In the genomic region with DNA sequence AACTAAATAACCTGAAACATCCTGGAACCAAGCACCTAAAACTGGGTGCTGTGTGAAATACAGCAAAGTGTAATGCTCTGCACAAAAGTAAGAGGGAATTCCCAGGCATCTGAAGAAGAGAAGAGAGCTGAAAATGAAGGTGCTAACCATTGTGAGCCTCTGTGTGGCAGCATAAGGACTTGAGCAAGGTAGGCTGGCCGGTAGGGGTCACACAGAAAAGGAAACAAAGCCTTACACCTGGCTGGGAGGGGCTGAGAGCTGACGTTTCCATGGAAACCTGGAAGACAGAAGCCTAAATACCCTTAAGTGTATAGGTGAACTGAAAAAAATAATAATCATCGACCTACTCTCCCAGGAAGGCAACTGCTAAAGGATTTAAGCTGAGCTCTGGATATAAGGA, we compare ENCODE assay signal across 14 cellular contexts. TPM values are rescaled to one million over a fixed set of nuclear protein-coding genes. Genes with fewer than 3 reads are reported as not detected.
DNase-seq lines count a peak whose midpoint lies in the region; ATAC-seq, FAIRE-seq and TF ChIP-seq lines count a peak whose summit lies in the region.
"Had no signal": no experiment of that assay in that cellular context is flagged by ENCODE, and none has a peak within 500 bp of the region (broad histone marks: within the 10 kb centered on the region; RNA-seq: fewer than 3 reads in every experiment).

No MANE protein-coding gene starts in this region.

- no peaks in the 10 kb centered on the region for H3K4me1 ChIP-seq in foreskin keratinocyte
- H3K4me1 ChIP-seq in smooth muscle cell (ENCODE audit: low read depth) = peaks cover 8% of the 10 kb centered on the region
- H3K4me1 ChIP-seq in Peyer's patch = no peaks in the 10 kb centered on the region
- H3K4me1 ChIP-seq: vagina had no signal

- WGBS in smooth muscle cell (ENCODE audit: low lambda C conversion rate) = 49% methylated on average over 3 of the region's 3 CpGs

- H3K9me3 Mint-ChIP-seq in activated T-cell treated with anti-CD3 and anti-CD28 coated beads, Interleukin-2, amount 50 U/mL, for 24 hours = peaks cover 8% of the 10 kb centered on the region

- H3K79me2 ChIP-seq in smooth muscle cell (ENCODE audit: low read depth) = peaks cover 50% of the 10 kb centered on the region

- H3K9ac ChIP-seq in smooth muscle cell (ENCODE audit: low read depth) = no peak overlapping the region

- peaks cover 42% of the 10 kb centered on the region for H4K20me1 ChIP-seq in smooth muscle cell (ENCODE audit: low read depth)

- no peak overlapping the region for H3K4me3 ChIP-seq in smooth muscle cell
- no peak overlapping the region for H3K4me3 ChIP-seq in Peyer's patch
- H3K4me3 ChIP-seq: vagina had no signal

- H3K4me2 ChIP-seq in smooth muscle cell = no peak overlapping the region

- H3K4me1 Mint-ChIP-seq in activated T-cell treated with anti-CD3 and anti-CD28 coated beads, Interleukin-2, amount 50 U/mL, for 24 hours (ENCODE audit: low read depth) = peaks cover 39% of the 10 kb centered on the region

- H3K36me3 Mint-ChIP-seq in activated T-cell treated with anti-CD3 and anti-CD28 coated beads, Interleukin-2, amount 50 U/mL, for 24 hours (ENCODE audit: low read depth) = peaks cover 78% of the 10 kb centered on the region

- FAIRE-seq in urothelium cell line (lab: Jason Lieb, UNC) (no peak), RCC 7860 (lab: Jason Lieb, UNC) (no peak)

- H3K4me3 Mint-ChIP-seq in activated T-cell treated with anti-CD3 and anti-CD28 coated beads, Interleukin-2, amount 50 U/mL, for 24 hours = no peak overlapping the region

- ATAC-seq in foreskin keratinocyte = peak; percentile 76

- no peak overlapping the region for H2AFZ ChIP-seq in smooth muscle cell (ENCODE audit: low read depth)

- DNase-seq in activated T-cell treated with anti-CD3 and anti-CD28 coated beads, Interleukin-2, amount 50 U/mL, for 24 hours = no peak
- no peak for DNase-seq in activated T-cell treated with anti-CD3 and anti-CD28 coated beads for 4 hours
- DNase-seq in NCI-H2227 (lab: John Stamatoyannopoulos, UW; ENCODE audit: unreplicated experiment) = peak; percentile 67
- peak in 1 of 2 donors; percentile 15 for DNase-seq in foreskin keratinocyte
- no peak for DNase-seq in smooth muscle cell (lab: John Stamatoyannopoulos, UW; ENCODE audit: unreplicated experiment)
- no peak for DNase-seq in urothelium cell line (ENCODE audit: low spot score)
- no peak for DNase-seq in Peyer's patch
- no peak for DNase-seq in RCC 7860 (ENCODE audit: low spot score)
- DNase-seq: ACHN; activated effector memory CD4-positive, alpha-beta T cell treated with Interleukin-2 at 50 U/mL for 16 hours; cortex of kidney; hippocampal formation; occipital lobe had no signal

- TF ChIP-seq POLR2A in Peyer's patch (IDR thresholded peaks at IDR 0.05) = no peak

- H3K27me3 ChIP-seq in foreskin keratinocyte (no peaks in the 10 kb centered on the region), smooth muscle cell (ENCODE audit: low read depth) (no peaks in the 10 kb centered on the region), Peyer's patch (no peaks in the 10 kb centered on the region)
- H3K27me3 ChIP-seq: vagina had no signal

- peak overlapping the region; percentile 4 for H3K27ac Mint-ChIP-seq in activated T-cell treated with anti-CD3 and anti-CD28 coated beads, Interleukin-2, amount 50 U/mL, for 24 hours

- H3K27me3 Mint-ChIP-seq in activated T-cell treated with anti-CD3 and anti-CD28 coated beads, Interleukin-2, amount 50 U/mL, for 24 hours = no peaks in the 10 kb centered on the region

- H3K9me3 ChIP-seq in smooth muscle cell (replicated peaks; ENCODE audit: low read depth) (no peaks in the 10 kb centered on the region), Peyer's patch (no peaks in the 10 kb centered on the region)
- H3K9me3 ChIP-seq: vagina had no signal

- H3K27ac ChIP-seq in foreskin keratinocyte (no peak overlapping the region), smooth muscle cell (ENCODE audit: low read depth) (peak overlapping the region; percentile 27), Peyer's patch (no peak overlapping the region)
- H3K27ac ChIP-seq: vagina had no signal

- peak; percentile 44 for TF ChIP-seq CTCF in foreskin keratinocyte (conservative IDR thresholded peaks at IDR 0.05)
- TF ChIP-seq CTCF in smooth muscle cell (IDR thresholded peaks at IDR 0.05; ENCODE audit: borderline replicate concordance, insufficient read depth, poor library complexity, severe bottlenecking) = no peak
- TF ChIP-seq CTCF in Peyer's patch (IDR thresholded peaks at IDR 0.05) = no peak

- no peaks in the 10 kb centered on the region for H3F3A ChIP-seq in smooth muscle cell (ENCODE audit: low read depth)

- peaks cover 3% of the 10 kb centered on the region for H3K36me3 ChIP-seq in smooth muscle cell (ENCODE audit: low read depth)
- no peaks in the 10 kb centered on the region for H3K36me3 ChIP-seq in Peyer's patch

RNA-seq across cellular contexts. Expression of gene CUL1, which starts 48.6 kb away (rescaled TPM):
- 58.8 and 63.3 TPM in 2 replicates for total RNA-seq in foreskin keratinocyte
- 27.4 and 32.7 TPM in 2 replicates for polyA plus RNA-seq in foreskin keratinocyte
- 44.8 and 58.1 TPM in 2 replicates for total RNA-seq in smooth muscle cell
- 34.3 and 38.2 TPM in 2 replicates for polyA plus RNA-seq in smooth muscle cell
- total RNA-seq in Peyer's patch = 10 to 100 TPM; 29.5 to 86.6 (median 35.8) TPM
